In genomic region chr10:101060036-101060950, GRCh38 we compare ENCODE assay signal across 1 cellular context.
TF ChIP-seq lines count a peak whose summit lies in the region.

No MANE protein-coding gene starts in this region.

TF ChIP-seq in GM12878, 131 proteins besides CTCF, POLR2A, EP300 and RAD21 (continued from another document and continues in another):
- peak; percentile 99 for TF ChIP-seq E2F4 (IDR thresholded peaks at IDR 0.05; ENCODE audit: low read depth, low read length)
- TF ChIP-seq CBX3 (IDR thresholded peaks at IDR 0.05; ENCODE audit: borderline replicate concordance, low read depth), result no peak
- no peak for TF ChIP-seq RAD51 (IDR thresholded peaks at IDR 0.05)
- TF ChIP-seq CREB1 (IDR thresholded peaks at IDR 0.05; ENCODE audit: low read depth), result peak; percentile 58
- no peak for TF ChIP-seq ATF2 (IDR thresholded peaks at IDR 0.05; ENCODE audit: low read length)
- 0 out of 2 replicates have a peak, but pooled peaks have one; percentile 55 for TF ChIP-seq TBL1XR1 (IDR thresholded peaks at IDR 0.05; ENCODE audit: low read depth, low read length)
- TF ChIP-seq TAF1 (IDR thresholded peaks at IDR 0.05; ENCODE audit: borderline replicate concordance, low read depth, low read length), result peak; percentile 48; the same call in 1 of the 2 replicates
- no peak for TF ChIP-seq ETV6 (conservative IDR thresholded peaks at IDR 0.05 in 1 of 2, IDR thresholded peaks at IDR 0.05 in 1 of 2; ENCODE audit: borderline replicate concordance in 1 of 2, low read depth in 1 of 2)
- no peak for TF ChIP-seq HDGF (IDR thresholded peaks at IDR 0.05)
- no peak for TF ChIP-seq FOXK2 (IDR thresholded peaks at IDR 0.05)
- TF ChIP-seq SMAD5 (IDR thresholded peaks at IDR 0.05; ENCODE audit: low read depth), result 0 out of 2 replicates have a peak, but pooled peaks have one; percentile 57
- TF ChIP-seq PBX3 (IDR thresholded peaks at IDR 0.05; ENCODE audit: insufficient replicate concordance, low read depth, low read length), result no peak
- no peak for TF ChIP-seq SREBF2 (IDR thresholded peaks at IDR 0.05; ENCODE audit: low read length)
- TF ChIP-seq PKNOX1 (IDR thresholded peaks at IDR 0.05), result no peak
- TF ChIP-seq SREBF1 (IDR thresholded peaks at IDR 0.05; ENCODE audit: low read length), result no peak
- no peak for TF ChIP-seq ZNF622 (IDR thresholded peaks at IDR 0.05)
- TF ChIP-seq CUX1 (IDR thresholded peaks at IDR 0.05; ENCODE audit: insufficient replicate concordance, low read depth, low read length), result no peak
- no peak for TF ChIP-seq IKZF1 (conservative IDR thresholded peaks at IDR 0.05)
- TF ChIP-seq RFX5 (IDR thresholded peaks at IDR 0.05; ENCODE audit: low read depth, low read length), result no peak
- TF ChIP-seq IRF4 (IDR thresholded peaks at IDR 0.05; ENCODE audit: low read depth, low read length), result no peak
- TF ChIP-seq CBX5 (IDR thresholded peaks at IDR 0.05; ENCODE audit: low read depth), result no peak
- no peak for TF ChIP-seq PAX8 (IDR thresholded peaks at IDR 0.05)
- no peak for TF ChIP-seq GATAD2B (conservative IDR thresholded peaks at IDR 0.05; ENCODE audit: low read depth)
- TF ChIP-seq ZNF207 (IDR thresholded peaks at IDR 0.05; ENCODE audit: borderline replicate concordance), result no peak
- TF ChIP-seq SP1 (IDR thresholded peaks at IDR 0.05; ENCODE audit: low read depth, low read length), result peak; percentile 24
- peak; percentile 99 for TF ChIP-seq NKRF (conservative IDR thresholded peaks at IDR 0.05)
- TF ChIP-seq YBX1 (IDR thresholded peaks at IDR 0.05), result no peak
- TF ChIP-seq USF1 (IDR thresholded peaks at IDR 0.05; ENCODE audit: borderline replicate concordance, extremely low read length, insufficient read depth, low read depth, low read length), result no peak
- peak; percentile 78 for TF ChIP-seq MXI1 (IDR thresholded peaks at IDR 0.05; ENCODE audit: low read depth, low read length)
- peak; percentile 88 for TF ChIP-seq IRF5 (IDR thresholded peaks at IDR 0.05; ENCODE audit: borderline replicate concordance)
- TF ChIP-seq RELA (IDR thresholded peaks at IDR 0.05; ENCODE audit: borderline replicate concordance, partially characterized antibody), result no peak
- no peak for TF ChIP-seq EGR1 (IDR thresholded peaks at IDR 0.05; ENCODE audit: borderline replicate concordance in 1 of 2, low read depth in 2 of 2, low read length in 2 of 2)
- no peak for TF ChIP-seq SPI1 (IDR thresholded peaks at IDR 0.05; ENCODE audit: borderline replicate concordance, insufficient read depth, low read depth, low read length)
- no peak for TF ChIP-seq E2F8 (IDR thresholded peaks at IDR 0.05; ENCODE audit: low read depth, partially characterized antibody)
- no peak for TF ChIP-seq NFIC (IDR thresholded peaks at IDR 0.05; ENCODE audit: low read depth, low read length)
- no peak for TF ChIP-seq ZSCAN29 (IDR thresholded peaks at IDR 0.05)
- no peak for TF ChIP-seq STAT3 (IDR thresholded peaks at IDR 0.05; ENCODE audit: low read depth, low read length)
- TF ChIP-seq EZH2 (IDR thresholded peaks at IDR 0.05; ENCODE audit: borderline replicate concordance, control insufficient read depth, low read depth, low read length), result no peak
- TF ChIP-seq ZNF274 (IDR thresholded peaks at IDR 0.05; ENCODE audit: insufficient read depth, insufficient read length), result no peak
- no peak for TF ChIP-seq MEF2A (IDR thresholded peaks at IDR 0.05; ENCODE audit: insufficient read depth, low read depth, low read length)
- peak; percentile 57; the same call in 1 of the 2 replicates for TF ChIP-seq YY1 (IDR thresholded peaks at IDR 0.05; ENCODE audit: low read depth, low read length)
- no peak for TF ChIP-seq MTA2 (IDR thresholded peaks at IDR 0.05; ENCODE audit: low read depth)
